ENCODE assay signal across 17 cellular contexts in the genomic region with DNA sequence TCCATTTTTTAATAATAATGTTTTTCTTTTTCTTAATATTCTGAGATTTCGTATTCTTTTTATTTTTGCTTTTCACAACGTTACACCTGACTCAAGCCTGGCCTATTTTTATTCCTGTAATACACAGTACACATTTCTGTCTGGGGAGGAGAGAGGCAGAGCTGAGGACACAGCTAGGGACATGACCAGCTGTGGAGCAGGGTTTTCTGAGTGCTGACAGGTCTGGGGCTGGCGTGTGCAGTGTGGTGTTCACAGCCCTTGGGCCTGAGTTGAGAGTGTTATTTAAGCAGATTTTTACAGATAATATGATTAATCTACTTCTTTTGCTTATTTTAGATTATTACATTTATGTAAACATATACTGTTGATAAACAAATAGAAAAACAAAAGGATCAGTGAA. TPM values are rescaled to one million over a fixed set of nuclear protein-coding genes. Genes with fewer than 3 reads are reported as not detected.
A peak's percentile ranks its signal among the peaks of the same experiment; 100 is the strongest.
DNase-seq lines count a peak whose midpoint lies in the region; ATAC-seq, FAIRE-seq and TF ChIP-seq lines count a peak whose summit lies in the region.
"Had no signal": no experiment of that assay in that cellular context is flagged by ENCODE, and none has a peak within 500 bp of the region (broad histone marks: within the 10 kb centered on the region; RNA-seq: fewer than 3 reads in every experiment).

No MANE protein-coding gene starts in this region.

- dilution Hi-C loops in mammary epithelial cell (cut with HindIII; ENCODE audit: low sequenced_read_pairs) = loop anchor here (5.0 kb wide), 1 partner anchor 47 kb away; no protein-coding TSS in a partner anchor

- H3K36me3 ChIP-seq in RWPE2 (ENCODE audit: low read depth) (peaks cover 40% of the 10 kb centered on the region), gastrocnemius medialis (peaks cover 0 to 34% of the 10 kb centered on the region in 2 donors), mammary epithelial cell (ENCODE audit: insufficient read depth, low read length) (peaks cover 11% of the 10 kb centered on the region), pancreas (peaks cover 0 to 42% (median 5%) of the 10 kb centered on the region in 3 donors)

- no peak overlapping the region for H3K4me2 ChIP-seq in mammary epithelial cell (ENCODE audit: insufficient read depth, low read depth, low read length)
- H3K4me2 ChIP-seq: A549 had no signal

- no peak overlapping the region for H3K9ac ChIP-seq in mammary epithelial cell (ENCODE audit: insufficient read depth, low read length)

- no peaks in the 10 kb centered on the region for H4K20me1 ChIP-seq in mammary epithelial cell (ENCODE audit: insufficient read depth, low read length)

- TF ChIP-seq POLR2A in gastrocnemius medialis (IDR thresholded peaks at IDR 0.05) = no peak

- H3K79me2 ChIP-seq in mammary epithelial cell (ENCODE audit: insufficient read depth, low read length) = no peaks in the 10 kb centered on the region

- no peak for FAIRE-seq in pancreas (lab: Jason Lieb, UNC)
- FAIRE-seq: A549, GM18507, GM19239, HepG2 had no signal

- WGBS in mammary epithelial cell (ENCODE audit: low coverage, missing lambda C conversion rate) = 91% methylated on average over 3 of the region's 3 CpGs
- WGBS in pancreas, 2 donors = 85 to 88% methylated on average over 3 of the region's 3 CpGs

- no peak for TF ChIP-seq CTCF in RWPE2 (IDR thresholded peaks at IDR 0.05; ENCODE audit: poor library complexity, severe bottlenecking)
- TF ChIP-seq CTCF in gastrocnemius medialis (IDR thresholded peaks at IDR 0.05 in 4 of 5, conservative IDR thresholded peaks at IDR 0.05 in 1 of 5) = no peak
- no peak for TF ChIP-seq CTCF in mammary epithelial cell (conservative IDR thresholded peaks at IDR 0.05 in 1 of 2, IDR thresholded peaks at IDR 0.05 in 1 of 2; ENCODE audit: extremely low read depth in 1 of 2, insufficient read depth in 1 of 2, low read depth in 1 of 2, low read length in 2 of 2)
- TF ChIP-seq CTCF in pancreas (IDR thresholded peaks at IDR 0.05) = no peak

- H3K27ac ChIP-seq in RWPE2 (ENCODE audit: poor library complexity, severe bottlenecking) (no peak overlapping the region), gastrocnemius medialis (peak overlapping the region in 2 of 4 donors; percentile 23 to 46), mammary epithelial cell (ENCODE audit: insufficient read depth, low read depth, low read length) (no peak overlapping the region), pancreas (no peak overlapping the region)
- H3K27ac ChIP-seq: A549 had no signal

- CTCF ChIA-PET in mammary epithelial cell (lab: Charles Lee; ENCODE audit: low non-redundant PET) = no interaction called here

- ATAC-seq in RWPE2 (ENCODE audit: low read depth) = no peak
- peak; percentile 85 for ATAC-seq in Right ventricle myocardium superior (ENCODE audit: poor library complexity)
- peak; percentile 86 for ATAC-seq in left ventricle myocardium superior
- ATAC-seq in gastrocnemius medialis = peak; percentile 31 to 47
- no peak for ATAC-seq in pancreas
- ATAC-seq: A549, HepG2 had no signal

- intact Hi-C loops in Right ventricle myocardium superior (cut with DNase I) = no loop called here
- intact Hi-C loops in left ventricle myocardium superior (cut with micrococcal nuclease) = no loop called here
- intact Hi-C loops in gastrocnemius medialis (cut with DNase I; ENCODE audit: low total_unique reads) = no loop called here
- intact Hi-C loops in mammary epithelial cell (cut with micrococcal nuclease) = no loop called here
- intact Hi-C loops in pancreas (cut with DNase I) = no loop called here

- no peaks in the 10 kb centered on the region for H3K27me3 ChIP-seq in RWPE2 (ENCODE audit: insufficient read depth, poor library complexity, severe bottlenecking)
- no peaks in the 10 kb centered on the region for H3K27me3 ChIP-seq in gastrocnemius medialis
- H3K27me3 ChIP-seq in mammary epithelial cell (ENCODE audit: insufficient read depth, low read length) = no peaks in the 10 kb centered on the region
- H3K27me3 ChIP-seq in pancreas = no peaks in the 10 kb centered on the region

- H3K4me1 ChIP-seq in RWPE2 (ENCODE audit: insufficient read depth, poor library complexity, severe bottlenecking) (no peaks in the 10 kb centered on the region), gastrocnemius medialis (peaks cover 13 to 34% of the 10 kb centered on the region in 2 donors), mammary epithelial cell (ENCODE audit: insufficient read depth, low read length) (no peaks in the 10 kb centered on the region), pancreas (no peaks in the 10 kb centered on the region)
- H3K4me1 ChIP-seq: A549 had no signal

- BruUV-seq in mammary epithelial cell (replicated peaks; lab: Mats Ljungman, UMichigan) = no TSS peak

- DNase-seq in RWPE2 (ENCODE audit: low spot score) (peak; percentile 15), Right ventricle myocardium superior (no peak), left ventricle myocardium superior (peak; percentile 48), gastrocnemius medialis (no peak), mammary epithelial cell (no peak), pancreas (no peak), Kasumi-1 (lab: John Stamatoyannopoulos, UW) (no peak)
- DNase-seq: Calu3; CD4-positive, CD25-positive, alpha-beta regulatory T cell; DMS 273 treated with DMSO at 0.1 percent for 48 hours; HCEC 1CT; HFFc6 had no signal

- H3K9me3 ChIP-seq in RWPE2 (ENCODE audit: severe bottlenecking) = no peaks in the 10 kb centered on the region
- no peaks in the 10 kb centered on the region for H3K9me3 ChIP-seq in gastrocnemius medialis
- H3K9me3 ChIP-seq in mammary epithelial cell (replicated peaks; ENCODE audit: insufficient read depth, low read length) = no peaks in the 10 kb centered on the region
- no peaks in the 10 kb centered on the region for H3K9me3 ChIP-seq in pancreas
- H3K9me3 ChIP-seq: A549 had no signal

- H3K4me3 ChIP-seq in RWPE2 (ENCODE audit: severe bottlenecking) (no peak overlapping the region), gastrocnemius medialis (no peak overlapping the region), mammary epithelial cell (replicated peaks in 1 of 3; ENCODE audit: insufficient read depth in 1 of 3, low read depth in 2 of 3, low read length in 3 of 3) (no peak overlapping the region), pancreas (no peak overlapping the region)
- H3K4me3 ChIP-seq: A549 had no signal

- H2AFZ ChIP-seq in mammary epithelial cell (ENCODE audit: low read depth, low read length) = no peak overlapping the region

- in situ Hi-C loops in gastrocnemius medialis (cut with MboI; ENCODE audit: low sequenced_read_pairs in 4 of 4) = no loop called here
- in situ Hi-C loops in mammary epithelial cell (cut with MboI; ENCODE audit: low sequenced_read_pairs in 2 of 2) = no loop called here

RNA-seq across cellular contexts. Expression of a gene that starts 55.9 kb away (rescaled TPM):
- total RNA-seq in Right ventricle myocardium superior (0.70 TPM), left ventricle myocardium superior (1.7 TPM), gastrocnemius medialis (1 to 10 TPM in 1 of 4 donors, under 1 TPM in 1, not detected in 2; 0.25 to 1.1 TPM), mammary epithelial cell (under 1 TPM in 1 of 2 donors, not detected in 1; 0.17 TPM), pancreas (1 to 10 TPM in 5 of 6 donors, under 1 TPM in 1; 0.42 to 1.7 (median 1.2) TPM)
- polyA plus RNA-seq in mammary epithelial cell (0.06 TPM), pancreas (1 to 10 TPM; 2.5 to 2.6 TPM)
- not detected for polyA minus RNA-seq in mammary epithelial cell
- total RNA-seq: Calu3, H4, HFFc6 had no signal

Comparison
In these comparisons a context has a peak if more than half of its experiments do, and no peak if none do; other contexts are left out.
1. DNase-seq: peak in RWPE2 (single experiment) and left ventricle myocardium superior (single experiment); none in Right ventricle myocardium superior (single experiment), gastrocnemius medialis (0 of 2), mammary epithelial cell (single experiment), pancreas (0 of 6) and Kasumi-1 (0 of 2).
2. ATAC-seq: peak in Right ventricle myocardium superior (single experiment), left ventricle myocardium superior (single experiment) and gastrocnemius medialis (2 of 2); none in RWPE2 (single experiment) and pancreas (0 of 4).